Comparison of ENCODE assay signal across 14 cellular contexts in genomic region chr1:40044065-40044575, GRCh38. TPM values are rescaled to one million over a fixed set of nuclear protein-coding genes. Genes with fewer than 3 reads are reported as not detected.
DNase-seq lines count a peak whose midpoint lies in the region; ATAC-seq and TF ChIP-seq lines count a peak whose summit lies in the region.
"Had no signal": no experiment of that assay in that cellular context is flagged by ENCODE, and none has a peak within 500 bp of the region (broad histone marks: within the 10 kb centered on the region; RNA-seq: fewer than 3 reads in every experiment).

No MANE protein-coding gene starts in this region.

- H3K36me3 Mint-ChIP-seq in stimulated activated naive CD8-positive, alpha-beta T cell treated with anti-CD3 and anti-CD28 coated beads, Interleukin-15, Interleukin-2, amounts not matched to agents 100 ng/mL and 50 ng/mL, for 24 hours (ENCODE audit: low read depth): peaks cover 72% of the 10 kb centered on the region
- H3K36me3 Mint-ChIP-seq in activated T-helper 2 cell treated with anti-CD3 and anti-CD28 coated beads, Interferon-gamma antibody, Interleukin-2, Interleukin-4, amounts not matched to agents 10 μg/mL and 5 μg/mL and 100 μg/mL, durations not matched to agents 14 hours and 24 hours and 36 hours (ENCODE audit: low read depth): peaks cover 76% of the 10 kb centered on the region

- TF ChIP-seq CTCF in lower lobe of right lung (IDR thresholded peaks at IDR 0.05) (no peak), upper lobe of right lung (IDR thresholded peaks at IDR 0.05) (no peak)

- H3K4me3 ChIP-seq in lower lobe of right lung (peak overlapping the region; percentile 74), upper lobe of right lung (peak overlapping the region; percentile 15)
- H3K4me3 ChIP-seq: neural progenitor cell had no signal

- no peaks in the 10 kb centered on the region for H3K9me3 Mint-ChIP-seq in stimulated activated naive CD8-positive, alpha-beta T cell treated with anti-CD3 and anti-CD28 coated beads, Interleukin-15, Interleukin-2, amounts not matched to agents 100 ng/mL and 50 ng/mL, for 24 hours
- no peaks in the 10 kb centered on the region for H3K9me3 Mint-ChIP-seq in activated T-helper 2 cell treated with anti-CD3 and anti-CD28 coated beads, Interferon-gamma antibody, Interleukin-2, Interleukin-4, amounts not matched to agents 10 μg/mL and 5 μg/mL and 100 μg/mL, durations not matched to agents 14 hours and 24 hours and 36 hours
- H3K9me3 Mint-ChIP-seq: neural progenitor cell had no signal

- no peaks in the 10 kb centered on the region for H3K27me3 ChIP-seq in lower lobe of right lung (ENCODE audit: low read depth)
- H3K27me3 ChIP-seq in upper lobe of right lung: no peaks in the 10 kb centered on the region
- H3K27me3 ChIP-seq: BE2C, neural progenitor cell had no signal

- peaks cover 79% of the 10 kb centered on the region for H3K4me1 Mint-ChIP-seq in stimulated activated naive CD8-positive, alpha-beta T cell treated with anti-CD3 and anti-CD28 coated beads, Interleukin-15, Interleukin-2, amounts not matched to agents 100 ng/mL and 50 ng/mL, for 24 hours (ENCODE audit: low read depth)
- H3K4me1 Mint-ChIP-seq in activated T-helper 2 cell treated with anti-CD3 and anti-CD28 coated beads, Interferon-gamma antibody, Interleukin-2, Interleukin-4, amounts not matched to agents 10 μg/mL and 5 μg/mL and 100 μg/mL, durations not matched to agents 14 hours and 24 hours and 36 hours (ENCODE audit: low read depth): peaks cover 60% of the 10 kb centered on the region

- H3K4me1 ChIP-seq in lower lobe of right lung (peaks cover 76% of the 10 kb centered on the region), upper lobe of right lung (peaks cover 66% of the 10 kb centered on the region)
- H3K4me1 ChIP-seq: BE2C had no signal

- peak overlapping the region; percentile 96 for H3K4me3 Mint-ChIP-seq in stimulated activated naive CD8-positive, alpha-beta T cell treated with anti-CD3 and anti-CD28 coated beads, Interleukin-15, Interleukin-2, amounts not matched to agents 100 ng/mL and 50 ng/mL, for 24 hours
- peak overlapping the region; percentile 94 for H3K4me3 Mint-ChIP-seq in activated T-helper 2 cell treated with anti-CD3 and anti-CD28 coated beads, Interferon-gamma antibody, Interleukin-2, Interleukin-4, amounts not matched to agents 10 μg/mL and 5 μg/mL and 100 μg/mL, durations not matched to agents 14 hours and 24 hours and 36 hours (ENCODE audit: low read depth)
- H3K4me3 Mint-ChIP-seq: neural progenitor cell had no signal

- intact Hi-C loops in activated T-helper 2 cell treated with anti-CD3 and anti-CD28 coated beads, Interferon-gamma antibody, Interleukin-2, Interleukin-4, amounts not matched to agents 10 μg/mL and 5 μg/mL and 100 μg/mL, durations not matched to agents 14 hours and 24 hours and 36 hours (cut with micrococcal nuclease): loop anchor here (10.0 kb wide), 2 partner anchors 121 to 651 kb away; partner anchors contain the start of genes NFYC and RLF
- intact Hi-C loops in lower lobe of right lung (cut with DNase I) (no loop called here), upper lobe of right lung (cut with DNase I) (no loop called here)

- H3K9me3 ChIP-seq in lower lobe of right lung (no peaks in the 10 kb centered on the region), upper lobe of right lung (no peaks in the 10 kb centered on the region)
- H3K9me3 ChIP-seq: BE2C had no signal

- peak overlapping the region; percentile 81 for H3K27ac Mint-ChIP-seq in stimulated activated naive CD8-positive, alpha-beta T cell treated with anti-CD3 and anti-CD28 coated beads, Interleukin-15, Interleukin-2, amounts not matched to agents 100 ng/mL and 50 ng/mL, for 24 hours
- H3K27ac Mint-ChIP-seq in activated T-helper 2 cell treated with anti-CD3 and anti-CD28 coated beads, Interferon-gamma antibody, Interleukin-2, Interleukin-4, amounts not matched to agents 10 μg/mL and 5 μg/mL and 100 μg/mL, durations not matched to agents 14 hours and 24 hours and 36 hours: peak overlapping the region; percentile 35

- no peaks in the 10 kb centered on the region for H3K27me3 Mint-ChIP-seq in stimulated activated naive CD8-positive, alpha-beta T cell treated with anti-CD3 and anti-CD28 coated beads, Interleukin-15, Interleukin-2, amounts not matched to agents 100 ng/mL and 50 ng/mL, for 24 hours
- H3K27me3 Mint-ChIP-seq in activated T-helper 2 cell treated with anti-CD3 and anti-CD28 coated beads, Interferon-gamma antibody, Interleukin-2, Interleukin-4, amounts not matched to agents 10 μg/mL and 5 μg/mL and 100 μg/mL, durations not matched to agents 14 hours and 24 hours and 36 hours (ENCODE audit: low read depth): no peaks in the 10 kb centered on the region

- H3K27ac ChIP-seq in lower lobe of right lung: no peak overlapping the region
- no peak overlapping the region for H3K27ac ChIP-seq in upper lobe of right lung
- H3K27ac ChIP-seq: neural progenitor cell, VCaP had no signal

- no peak for DNase-seq in stimulated activated naive CD8-positive, alpha-beta T cell treated with anti-CD3 and anti-CD28 coated beads, Interleukin-15, Interleukin-2, amounts not matched to agents 100 U/mL and 50 U/mL, for 24 hours
- DNase-seq in activated T-helper 2 cell treated with anti-CD3 and anti-CD28 coated beads, Interferon-gamma antibody, Interleukin-2, Interleukin-4, amounts not matched to agents 10 μg/mL and 5 μg/mL and 100 μg/mL, durations not matched to agents 14 hours and 24 hours and 36 hours (ENCODE audit: low spot score): no peak
- DNase-seq in lower lobe of right lung: no peak
- DNase-seq in upper lobe of right lung: no peak
- DNase-seq in DMS153 treated with DMSO at 0.1 percent for 48 hours (lab: John Stamatoyannopoulos, UW; ENCODE audit: unreplicated experiment): no peak
- no peak for DNase-seq in left lobe of liver (ENCODE audit: low spot score)
- DNase-seq: activated effector memory CD4-positive, alpha-beta T cell treated with anti-CD3 and anti-CD28 coated beads, Interleukin-2, amount 50 U/mL, for 16 hours; BE2C; cerebellar nuclear complex; stimulated activated CD8-positive, alpha-beta memory T cell treated with anti-CD3 and anti-CD28 coated beads, Interleukin-4, amount 100 ng/mL, for 48 hours had no signal

- H3K36me3 ChIP-seq in lower lobe of right lung (peaks cover 25% of the 10 kb centered on the region), upper lobe of right lung (peaks cover 9% of the 10 kb centered on the region)
- H3K36me3 ChIP-seq: BE2C, neural progenitor cell had no signal

- no peak for ATAC-seq in stimulated activated naive CD8-positive, alpha-beta T cell treated with anti-CD3 and anti-CD28 coated beads, Interleukin-15, Interleukin-2, amounts not matched to agents 100 U/mL and 50 U/mL, for 24 hours
- ATAC-seq in lower lobe of right lung (no peak), upper lobe of right lung (no peak), GM19328 (IDR thresholded peaks at IDR 0.05; ENCODE audit: unreplicated experiment) (no peak), left lobe of liver (no peak)

RNA-seq across cellular contexts. Expression of gene CAP1, which starts 3.6 kb away (rescaled TPM):
- 512 and 520 TPM in 2 replicates for total RNA-seq in activated T-helper 2 cell treated with anti-CD3 and anti-CD28 coated beads, Interferon-gamma antibody, Interleukin-2, Interleukin-4, amounts not matched to agents 10 μg/mL and 5 μg/mL and 100 μg/mL, durations not matched to agents 14 hours and 24 hours and 36 hours
- total RNA-seq in lower lobe of right lung: 365 TPM
- 373 TPM for total RNA-seq in upper lobe of right lung
- total RNA-seq in left lobe of liver: 98.9 TPM

RNA-seq across cellular contexts. Expression of gene PPT1, which starts 52.9 kb away (rescaled TPM):
- 87.8 and 92.3 TPM in 2 replicates for total RNA-seq in activated T-helper 2 cell treated with anti-CD3 and anti-CD28 coated beads, Interferon-gamma antibody, Interleukin-2, Interleukin-4, amounts not matched to agents 10 μg/mL and 5 μg/mL and 100 μg/mL, durations not matched to agents 14 hours and 24 hours and 36 hours
- 195 TPM for total RNA-seq in lower lobe of right lung
- 166 TPM for total RNA-seq in upper lobe of right lung
- total RNA-seq in left lobe of liver: 14.0 TPM
